Comparison of ENCODE assay signal across 1 cellular context in genomic region chr16:70454221-70455034, GRCh38.
TF ChIP-seq lines count a peak whose summit lies in the region.

Gene FCSK, plus strand, starts transcription at chr16:70454595. Its CDS starts 8,596 bp downstream, at chr16:70463191.

TF ChIP-seq in GM23338, 12 proteins besides CTCF, POLR2A, EP300 and RAD21 (continued from another document):
- TF ChIP-seq, protein P1, sequence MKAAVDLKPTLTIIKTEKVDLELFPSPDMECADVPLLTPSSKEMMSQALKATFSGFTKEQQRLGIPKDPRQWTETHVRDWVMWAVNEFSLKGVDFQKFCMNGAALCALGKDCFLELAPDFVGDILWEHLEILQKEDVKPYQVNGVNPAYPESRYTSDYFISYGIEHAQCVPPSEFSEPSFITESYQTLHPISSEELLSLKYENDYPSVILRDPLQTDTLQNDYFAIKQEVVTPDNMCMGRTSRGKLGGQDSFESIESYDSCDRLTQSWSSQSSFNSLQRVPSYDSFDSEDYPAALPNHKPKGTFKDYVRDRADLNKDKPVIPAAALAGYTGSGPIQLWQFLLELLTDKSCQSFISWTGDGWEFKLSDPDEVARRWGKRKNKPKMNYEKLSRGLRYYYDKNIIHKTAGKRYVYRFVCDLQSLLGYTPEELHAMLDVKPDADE (IDR thresholded peaks at IDR 0.05) = peak; percentile 89
- TF ChIP-seq REST (IDR thresholded peaks at IDR 0.05; ENCODE audit: unreplicated experiment) (no peak), STAT1 (IDR thresholded peaks at IDR 0.05; ENCODE audit: unreplicated experiment) (no peak)
TF ChIP-seq in GM23338: peak in this region for 3.
